30 cellular contexts compared by ENCODE assay signal in the genomic region with DNA sequence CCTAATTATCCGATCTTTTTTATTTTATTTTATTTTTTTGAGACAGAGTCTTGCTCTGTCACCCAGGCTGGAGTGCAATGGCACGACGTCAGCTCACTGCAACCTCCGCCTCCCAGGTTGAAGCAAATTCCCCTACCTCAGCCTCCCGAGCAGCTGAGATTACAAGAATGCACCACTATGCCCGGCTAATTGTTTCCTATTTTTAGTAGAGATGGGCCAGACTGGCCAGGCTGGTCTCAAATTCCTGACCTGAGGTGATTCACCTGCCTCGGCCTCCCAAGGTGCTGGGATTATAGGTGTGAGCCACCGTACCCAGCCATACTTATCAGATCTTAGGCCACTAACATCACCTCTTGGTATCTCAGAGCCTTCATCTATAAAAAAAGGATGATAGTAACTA.
"Had no signal": no experiment of that assay in that cellular context is flagged by ENCODE, and none has a peak within 500 bp of the region (broad histone marks: within the 10 kb centered on the region; RNA-seq: fewer than 3 reads in every experiment).

No MANE protein-coding gene starts in this region.

- H3K4me3 ChIP-seq: esophagus squamous epithelium, ovary, skin epidermis, stomach, suprapubic skin, tibial artery had no signal

- H3K27me3 Mint-ChIP-seq: activated CD4-positive, alpha-beta memory T cell treated with anti-CD3 and anti-CD28 coated beads for 36 hours; activated naive CD4-positive, alpha-beta T cell treated with anti-CD3 and anti-CD28 coated beads, Interleukin-2, amount 50 U/mL, for 24 hours; naive thymus-derived CD4-positive, alpha-beta T cell; progenitor cell of endocrine pancreas; T-helper 17 cell had no signal

- H3K9me3 Mint-ChIP-seq: activated CD4-positive, alpha-beta memory T cell treated with anti-CD3 and anti-CD28 coated beads for 36 hours; activated naive CD4-positive, alpha-beta T cell treated with anti-CD3 and anti-CD28 coated beads, Interleukin-2, amount 50 U/mL, for 24 hours; activated T-helper 2 cell treated with anti-CD3 and anti-CD28 coated beads, Interferon-gamma antibody, Interleukin-2, Interleukin-4, amounts not matched to agents 10 μg/mL and 5 μg/mL and 100 μg/mL, durations not matched to agents 14 hours and 24 hours and 36 hours; naive thymus-derived CD4-positive, alpha-beta T cell; stimulated activated effector memory CD8-positive, alpha-beta T cell treated with anti-CD3 and anti-CD28 coated beads, Interleukin-12 subunit alpha, Interleukin-12 subunit beta, amount 100 ng/mL, for 72 hours had no signal

- H3K4me3 Mint-ChIP-seq: activated CD4-positive, alpha-beta memory T cell treated with anti-CD3 and anti-CD28 coated beads for 36 hours; activated naive CD4-positive, alpha-beta T cell treated with anti-CD3 and anti-CD28 coated beads, Interleukin-2, amount 50 U/mL, for 24 hours; naive thymus-derived CD4-positive, alpha-beta T cell; stimulated activated effector memory CD8-positive, alpha-beta T cell treated with anti-CD3 and anti-CD28 coated beads, Interleukin-12 subunit alpha, Interleukin-12 subunit beta, amount 100 ng/mL, for 72 hours; T-helper 17 cell had no signal

- H3K27ac Mint-ChIP-seq: activated CD4-positive, alpha-beta memory T cell treated with anti-CD3 and anti-CD28 coated beads for 36 hours; activated naive CD4-positive, alpha-beta T cell treated with anti-CD3 and anti-CD28 coated beads, Interleukin-2, amount 50 U/mL, for 24 hours; activated T-helper 2 cell treated with anti-CD3 and anti-CD28 coated beads, Interferon-gamma antibody, Interleukin-2, Interleukin-4, amounts not matched to agents 10 μg/mL and 5 μg/mL and 100 μg/mL, durations not matched to agents 14 hours and 24 hours and 36 hours; naive thymus-derived CD4-positive, alpha-beta T cell; progenitor cell of endocrine pancreas; stimulated activated effector memory CD8-positive, alpha-beta T cell treated with anti-CD3 and anti-CD28 coated beads, Interleukin-12 subunit alpha, Interleukin-12 subunit beta, amount 100 ng/mL, for 72 hours had no signal

- ATAC-seq: activated CD4-positive, CD25-positive, alpha-beta regulatory T cell treated with anti-CD3 and anti-CD28 coated beads, Interleukin-2, amount 50 U/mL, for 24 hours; naive thymus-derived CD4-positive, alpha-beta T cell; sciatic nerve; stimulated activated effector memory CD8-positive, alpha-beta T cell treated with anti-CD3 and anti-CD28 coated beads, Interleukin-12 subunit alpha, Interleukin-12 subunit beta, amount 100 ng/mL, for 72 hours; T-helper 17 cell had no signal

- DNase-seq: activated CD4-positive, alpha-beta memory T cell treated with anti-CD3 and anti-CD28 coated beads for 36 hours; activated CD4-positive, alpha-beta T cell treated with anti-CD3 and anti-CD28 coated beads for 48 hours; activated CD8-positive, alpha-beta memory T cell treated with anti-CD3 and anti-CD28 coated beads, Interleukin-2, amount 50 U/mL, for 4 hours; activated T-cell treated with anti-CD3 and anti-CD28 coated beads, Interleukin-2, amount 50 U/mL, for 1 hour; anterior cingulate cortex; dermis blood vessel endothelial cell; effector CD4-positive, alpha-beta T cell; esophagus squamous epithelium; foreskin melanocyte; kidney; midbrain; naive thymus-derived CD4-positive, alpha-beta T cell; ovary; retina; stimulated activated CD4-positive, alpha-beta T cell treated with anti-CD3 and anti-CD28 coated beads, Interleukin-4, amount 100 ng/mL, for 24 hours; stomach; SW 1271; T-helper 17 cell; T1000; tibial artery; WERI-Rb-1 had no signal

- H3K9me3 ChIP-seq: esophagus squamous epithelium, ovary, stomach, suprapubic skin, tibial artery had no signal

- H3K36me3 ChIP-seq: ovary, stomach, suprapubic skin, tibial artery had no signal

- H3K27me3 ChIP-seq: esophagus squamous epithelium, ovary, stomach, suprapubic skin, tibial artery had no signal

- H3K27ac ChIP-seq: epithelial cell of prostate, esophagus squamous epithelium, ovary, skin epidermis, stomach, suprapubic skin, tibial artery, WERI-Rb-1 had no signal
